In the genomic region with DNA sequence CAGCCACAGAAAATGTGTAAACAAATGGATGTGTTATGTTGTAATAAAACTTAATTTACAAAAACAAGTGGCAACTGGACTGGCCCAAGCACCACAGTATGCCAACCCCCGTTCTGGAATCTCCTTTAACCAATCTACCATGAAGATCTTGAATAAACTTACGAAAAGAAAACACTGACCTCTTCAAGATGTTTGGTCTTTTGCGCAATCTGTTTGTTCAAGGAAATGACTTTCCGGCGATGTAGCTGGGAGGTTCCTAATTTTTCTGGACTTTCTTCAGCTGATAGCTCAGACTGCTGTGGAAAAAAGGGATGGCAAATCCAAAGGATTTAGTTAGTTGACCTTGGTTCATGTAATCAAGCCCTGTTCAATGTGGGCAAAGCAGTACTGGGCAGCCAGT, we compare ENCODE assay signal across 1 cellular context.
TF ChIP-seq lines count a peak whose summit lies in the region.

No MANE protein-coding gene starts in this region.

TF ChIP-seq in HepG2, 621 proteins besides CTCF, POLR2A, EP300 and RAD21 (continued from another document):
- TF ChIP-seq, protein P1, sequence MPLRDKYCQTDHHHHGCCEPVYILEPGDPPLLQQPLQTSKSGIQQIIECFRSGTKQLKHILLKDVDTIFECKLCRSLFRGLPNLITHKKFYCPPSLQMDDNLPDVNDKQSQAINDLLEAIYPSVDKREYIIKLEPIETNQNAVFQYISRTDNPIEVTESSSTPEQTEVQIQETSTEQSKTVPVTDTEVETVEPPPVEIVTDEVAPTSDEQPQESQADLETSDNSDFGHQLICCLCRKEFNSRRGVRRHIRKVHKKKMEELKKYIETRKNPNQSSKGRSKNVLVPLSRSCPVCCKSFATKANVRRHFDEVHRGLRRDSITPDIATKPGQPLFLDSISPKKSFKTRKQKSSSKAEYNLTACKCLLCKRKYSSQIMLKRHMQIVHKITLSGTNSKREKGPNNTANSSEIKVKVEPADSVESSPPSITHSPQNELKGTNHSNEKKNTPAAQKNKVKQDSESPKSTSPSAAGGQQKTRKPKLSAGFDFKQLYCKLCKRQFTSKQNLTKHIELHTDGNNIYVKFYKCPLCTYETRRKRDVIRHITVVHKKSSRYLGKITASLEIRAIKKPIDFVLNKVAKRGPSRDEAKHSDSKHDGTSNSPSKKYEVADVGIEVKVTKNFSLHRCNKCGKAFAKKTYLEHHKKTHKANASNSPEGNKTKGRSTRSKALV (CRISPR knock-in tag; IDR thresholded peaks at IDR 0.05): no peak
- TF ChIP-seq GATAD2A (CRISPR knock-in tag; IDR thresholded peaks at IDR 0.05) (no peak), CEBPB (IDR thresholded peaks at IDR 0.05; ENCODE audit: borderline replicate concordance, low read depth, low read length) (peak; percentile 45; the same call in 1 of the 2 replicates)
